Comparison of ENCODE assay signal across 18 cellular contexts in genomic region chr10:103503777-103504176, GRCh38. TPM values are rescaled to one million over a fixed set of nuclear protein-coding genes. Genes with fewer than 3 reads are reported as not detected.
"Had no signal": no experiment of that assay in that cellular context is flagged by ENCODE, and none has a peak within 500 bp of the region (broad histone marks: within the 10 kb centered on the region; RNA-seq: fewer than 3 reads in every experiment).

No MANE protein-coding gene starts in this region.

RNA-seq across cellular contexts. Expression of gene NEURL1, which starts 10.3 kb away (rescaled TPM):
- total RNA-seq: fibroblast of lung, lung microvascular endothelial cell had no signal

RNA-seq across cellular contexts. Expression of gene CALHM3, which starts 24.7 kb away (rescaled TPM):
- total RNA-seq: cerebellum; dermis microvascular lymphatic vessel endothelial cell; esophagus mucosa; fibroblast of lung; frontal cortex; glomerular endothelial cell; heart left ventricle; lung microvascular endothelial cell; mesenteric fat pad; mononuclear cell; naive thymus-derived CD4-positive, alpha-beta T cell; ovary; right cardiac atrium; thyroid gland had no signal
- polyA plus RNA-seq: fibroblast of lung; heart left ventricle; liver; naive thymus-derived CD4-positive, alpha-beta T cell; ovary; right cardiac atrium; small intestine had no signal

RNA-seq across cellular contexts. Expression of gene CALHM1, which starts 45.1 kb away (rescaled TPM):
- total RNA-seq: cerebellum; dermis microvascular lymphatic vessel endothelial cell; fibroblast of lung; frontal cortex; glomerular endothelial cell; heart left ventricle; liver; lung microvascular endothelial cell; mesenteric fat pad; mononuclear cell; naive thymus-derived CD4-positive, alpha-beta T cell; ovary; progenitor cell of endocrine pancreas; right cardiac atrium; thyroid gland; upper lobe of left lung had no signal
- polyA plus RNA-seq: fibroblast of lung; heart left ventricle; liver; naive thymus-derived CD4-positive, alpha-beta T cell; ovary; right cardiac atrium had no signal
